In the genomic region with DNA sequence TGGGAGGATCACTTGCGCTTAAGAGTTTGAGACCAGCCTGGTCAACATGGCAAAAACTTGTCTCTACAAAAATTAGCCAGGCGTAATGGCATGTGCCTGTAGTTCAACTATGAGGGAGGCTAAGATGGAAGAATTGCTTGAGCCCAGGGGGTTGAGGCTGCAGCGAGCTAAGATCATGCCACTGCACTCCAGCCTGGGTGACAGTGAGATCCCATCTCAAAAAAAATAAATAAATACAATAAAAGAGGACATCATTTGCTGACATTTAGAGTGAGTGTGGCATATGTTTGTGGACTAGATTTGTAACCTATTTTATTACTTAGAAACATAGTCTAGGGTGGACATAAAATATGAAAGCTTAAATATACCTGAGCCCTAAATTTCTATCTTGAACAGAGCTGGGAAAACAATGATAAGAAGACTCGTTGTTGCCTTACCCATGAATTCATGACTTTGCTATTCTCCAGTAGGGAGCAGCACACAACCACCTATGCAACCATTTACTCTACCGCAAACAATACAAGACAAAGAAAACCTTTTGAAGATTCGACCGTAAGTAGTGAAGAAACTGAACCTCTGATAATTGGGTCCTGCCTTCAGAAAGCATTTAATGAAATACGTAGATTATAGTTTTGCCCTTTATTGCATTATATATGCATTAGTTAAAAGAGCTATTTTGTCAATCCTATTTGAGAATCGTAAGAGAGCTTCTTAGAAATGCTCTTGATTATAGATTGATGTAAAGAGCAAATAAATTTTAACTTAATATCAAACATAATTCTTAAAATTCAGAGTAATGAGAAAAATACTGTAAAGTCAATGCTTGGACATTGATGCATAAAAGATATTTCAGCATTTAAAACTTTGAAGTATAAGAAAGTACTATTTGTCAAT, we compare ENCODE assay signal across 8 cellular contexts.
DNase-seq lines count a peak whose midpoint lies in the region; ATAC-seq, FAIRE-seq and TF ChIP-seq lines count a peak whose summit lies in the region.

No MANE protein-coding gene starts in this region.

- H3K36me3 Mint-ChIP-seq in stimulated activated effector memory CD8-positive, alpha-beta T cell treated with anti-CD3 and anti-CD28 coated beads, Interleukin-12 subunit alpha, Interleukin-12 subunit beta, amount 100 ng/mL, for 72 hours: no peaks in the 10 kb centered on the region
- no peaks in the 10 kb centered on the region for H3K36me3 Mint-ChIP-seq in activated naive CD4-positive, alpha-beta T cell treated with anti-CD3 and anti-CD28 coated beads, Interleukin-2, amount 50 U/mL, for 72 hours

- no peak overlapping the region for H3K27ac Mint-ChIP-seq in stimulated activated effector memory CD8-positive, alpha-beta T cell treated with anti-CD3 and anti-CD28 coated beads, Interleukin-12 subunit alpha, Interleukin-12 subunit beta, amount 100 ng/mL, for 72 hours
- H3K27ac Mint-ChIP-seq in activated naive CD4-positive, alpha-beta T cell treated with anti-CD3 and anti-CD28 coated beads, Interleukin-2, amount 50 U/mL, for 72 hours: no peak overlapping the region

- H3K36me3 ChIP-seq in bronchial epithelial cell (ENCODE audit: control insufficient read depth, insufficient read depth, low read length): no peaks in the 10 kb centered on the region

- peak; percentile 52 for ATAC-seq in HG02623 (IDR thresholded peaks at IDR 0.05; ENCODE audit: unreplicated experiment)
- no peak for ATAC-seq in stimulated activated effector memory CD8-positive, alpha-beta T cell treated with anti-CD3 and anti-CD28 coated beads, Interleukin-12 subunit alpha, Interleukin-12 subunit beta, amount 100 ng/mL, for 72 hours
- no peak for ATAC-seq in GM19395 (IDR thresholded peaks at IDR 0.05; ENCODE audit: unreplicated experiment)
- no peak for ATAC-seq in activated naive CD4-positive, alpha-beta T cell treated with anti-CD3 and anti-CD28 coated beads, Interleukin-2, amount 50 U/mL, for 72 hours

- no peak overlapping the region for H3K4me3 Mint-ChIP-seq in stimulated activated effector memory CD8-positive, alpha-beta T cell treated with anti-CD3 and anti-CD28 coated beads, Interleukin-12 subunit alpha, Interleukin-12 subunit beta, amount 100 ng/mL, for 72 hours

- no peak overlapping the region for H3K4me3 ChIP-seq in bronchial epithelial cell (ENCODE audit: low read depth, low read length)

- no peaks in the 10 kb centered on the region for H3K4me1 Mint-ChIP-seq in stimulated activated effector memory CD8-positive, alpha-beta T cell treated with anti-CD3 and anti-CD28 coated beads, Interleukin-12 subunit alpha, Interleukin-12 subunit beta, amount 100 ng/mL, for 72 hours

- H3K9me3 Mint-ChIP-seq in stimulated activated effector memory CD8-positive, alpha-beta T cell treated with anti-CD3 and anti-CD28 coated beads, Interleukin-12 subunit alpha, Interleukin-12 subunit beta, amount 100 ng/mL, for 72 hours: peaks cover 19% of the 10 kb centered on the region
- no peaks in the 10 kb centered on the region for H3K9me3 Mint-ChIP-seq in activated naive CD4-positive, alpha-beta T cell treated with anti-CD3 and anti-CD28 coated beads, Interleukin-2, amount 50 U/mL, for 72 hours

- DNase-seq in COR-L47 (lab: John Stamatoyannopoulos, UW) (peak; percentile 49), NCI-H526 treated with DMSO at 0.1 percent for 48 hours (lab: John Stamatoyannopoulos, UW) (peak; percentile 78), bronchial epithelial cell (ENCODE audit: low read depth) (peak; percentile 69), left kidney (ENCODE audit: low read depth, low spot score) (peak; percentile 72)
- DNase-seq in stimulated activated effector memory CD8-positive, alpha-beta T cell treated with anti-CD3 and anti-CD28 coated beads, Interleukin-12 subunit alpha, Interleukin-12 subunit beta, amount 100 ng/mL, for 72 hours (ENCODE audit: low spot score in 2 of 2): no peak
- DNase-seq in activated naive CD4-positive, alpha-beta T cell treated with anti-CD3 and anti-CD28 coated beads, Interleukin-2, amount 50 U/mL, for 72 hours (ENCODE audit: low spot score in 2 of 2): no peak

- FAIRE-seq in bronchial epithelial cell (lab: Jason Lieb, UNC): no peak

- H3K27me3 ChIP-seq in bronchial epithelial cell (ENCODE audit: control insufficient read depth, insufficient read depth, low read length): no peaks in the 10 kb centered on the region

- peak; percentile 70 for TF ChIP-seq CTCF in bronchial epithelial cell (IDR thresholded peaks at IDR 0.05; ENCODE audit: insufficient read depth, low read length, severe bottlenecking)

Comparison
In these comparisons a context has a peak if more than half of its experiments do, and no peak if none do; other contexts are left out.
1. DNase-seq: peak in COR-L47 (single experiment), NCI-H526 treated with DMSO at 0.1 percent for 48 hours (single experiment), bronchial epithelial cell (single experiment) and left kidney (single experiment); none in stimulated activated effector memory CD8-positive, alpha-beta T cell treated with anti-CD3 and anti-CD28 coated beads, Interleukin-12 subunit alpha, Interleukin-12 subunit beta, amount 100 ng/mL, for 72 hours (0 of 2) and activated naive CD4-positive, alpha-beta T cell treated with anti-CD3 and anti-CD28 coated beads, Interleukin-2, amount 50 U/mL, for 72 hours (0 of 2).